Comparison of ENCODE assay signal across 11 cellular contexts in genomic region chr2:232592687-232593407, GRCh38. TPM values are rescaled to one million over a fixed set of nuclear protein-coding genes. Genes with fewer than 3 reads are reported as not detected.
DNase-seq lines count a peak whose midpoint lies in the region; ATAC-seq and TF ChIP-seq lines count a peak whose summit lies in the region.
"Had no signal": no experiment of that assay in that cellular context is flagged by ENCODE, and none has a peak within 500 bp of the region (broad histone marks: within the 10 kb centered on the region; RNA-seq: fewer than 3 reads in every experiment).

No MANE protein-coding gene starts in this region.

- 36 to 54% methylated on average over 4 of the region's 4 CpGs for WGBS in esophagus squamous epithelium, 2 donors

- H3K79me2 ChIP-seq in osteoblast (ENCODE audit: insufficient read depth, low read length): no peaks in the 10 kb centered on the region

- H3K4me1 ChIP-seq in RWPE2 (ENCODE audit: insufficient read depth, poor library complexity, severe bottlenecking) (peaks cover 31% of the 10 kb centered on the region), esophagus squamous epithelium (peaks cover 1 to 43% (median 35%) of the 10 kb centered on the region in 3 donors), osteoblast (ENCODE audit: insufficient read depth, low read length) (peaks cover 17% of the 10 kb centered on the region)

- no peak overlapping the region for H3K4me3 Mint-ChIP-seq in naive thymus-derived CD8-positive, alpha-beta T cell
- H3K4me3 Mint-ChIP-seq in stimulated activated memory B cell treated with anti-CD40 and anti-IgM and Interleukin-4, amounts not matched to agents 10 μg/mL and 1 μg/mL and 100 μg/mL, for 72 hours: no peak overlapping the region
- H3K4me3 Mint-ChIP-seq: natural killer cell treated with Interleukin-12 subunit alpha and Interleukin-12 subunit beta and Interleukin-15 and Interleukin-18, amount 100 ng/mL, for 72 hours had no signal

- peak overlapping the region; percentile 48 for H3K4me2 ChIP-seq in osteoblast (ENCODE audit: insufficient read depth, low read length)

- intact Hi-C loops in esophagus squamous epithelium (cut with DNase I): no loop called here

- H3K27me3 ChIP-seq in RWPE2 (ENCODE audit: insufficient read depth, poor library complexity, severe bottlenecking) (no peaks in the 10 kb centered on the region), esophagus squamous epithelium (no peaks in the 10 kb centered on the region), osteoblast (ENCODE audit: insufficient read depth, low read length) (no peaks in the 10 kb centered on the region)

- DNase-seq in Daoy (ENCODE audit: low read depth): peak; percentile 54
- DNase-seq in RWPE2 (ENCODE audit: low spot score): no peak
- no peak for DNase-seq in esophagus squamous epithelium (lab: John Stamatoyannopoulos, UW)
- DNase-seq in osteoblast (ENCODE audit: insufficient read length, low spot score, missing footprints): peak; percentile 94
- no peak for DNase-seq in naive thymus-derived CD8-positive, alpha-beta T cell

- peaks cover 0 to 2% (median 0%) of the 10 kb centered on the region in 3 donors for H3K36me3 Mint-ChIP-seq in naive thymus-derived CD8-positive, alpha-beta T cell
- no peaks in the 10 kb centered on the region for H3K36me3 Mint-ChIP-seq in stimulated activated memory B cell treated with anti-CD40 and anti-IgM and Interleukin-4, amounts not matched to agents 10 μg/mL and 1 μg/mL and 100 μg/mL, for 72 hours
- H3K36me3 Mint-ChIP-seq: natural killer cell treated with Interleukin-12 subunit alpha and Interleukin-12 subunit beta and Interleukin-15 and Interleukin-18, amount 100 ng/mL, for 72 hours had no signal

- no peaks in the 10 kb centered on the region for H3K27me3 Mint-ChIP-seq in naive thymus-derived CD8-positive, alpha-beta T cell
- H3K27me3 Mint-ChIP-seq in stimulated activated memory B cell treated with anti-CD40 and anti-IgM and Interleukin-4, amounts not matched to agents 10 μg/mL and 1 μg/mL and 100 μg/mL, for 72 hours: no peaks in the 10 kb centered on the region
- H3K27me3 Mint-ChIP-seq: natural killer cell treated with Interleukin-12 subunit alpha and Interleukin-12 subunit beta and Interleukin-15 and Interleukin-18, amount 100 ng/mL, for 72 hours had no signal

- H3K36me3 ChIP-seq in RWPE2 (ENCODE audit: low read depth) (no peaks in the 10 kb centered on the region), esophagus squamous epithelium (no peaks in the 10 kb centered on the region), osteoblast (ENCODE audit: insufficient read depth, low read length) (no peaks in the 10 kb centered on the region)

- no peaks in the 10 kb centered on the region for H3K9me3 ChIP-seq in RWPE2 (ENCODE audit: severe bottlenecking)
- no peaks in the 10 kb centered on the region for H3K9me3 ChIP-seq in esophagus squamous epithelium
- H3K9me3 ChIP-seq in osteoblast (ENCODE audit: low read depth, low read length): no peaks in the 10 kb centered on the region

- POLR2A ChIA-PET in naive thymus-derived CD8-positive, alpha-beta T cell (lab: Charles Lee): no interaction called here

- H3K4me1 Mint-ChIP-seq in naive thymus-derived CD8-positive, alpha-beta T cell: peaks cover 0 to 2% (median 0%) of the 10 kb centered on the region in 4 donors
- no peaks in the 10 kb centered on the region for H3K4me1 Mint-ChIP-seq in stimulated activated memory B cell treated with anti-CD40 and anti-IgM and Interleukin-4, amounts not matched to agents 10 μg/mL and 1 μg/mL and 100 μg/mL, for 72 hours

- ATAC-seq in RWPE2 (ENCODE audit: low read depth) (peak; percentile 76), HG03439 (IDR thresholded peaks at IDR 0.05; ENCODE audit: unreplicated experiment) (no peak), GM18511 (IDR thresholded peaks at IDR 0.05; ENCODE audit: unreplicated experiment) (no peak)
- ATAC-seq in naive thymus-derived CD8-positive, alpha-beta T cell: no peak
- ATAC-seq in stimulated activated memory B cell treated with anti-CD40 and anti-IgM and Interleukin-4, amounts not matched to agents 10 μg/mL and 1 μg/mL and 100 μg/mL, for 72 hours: no peak
- ATAC-seq: GM12878; natural killer cell treated with Interleukin-12 subunit alpha and Interleukin-12 subunit beta and Interleukin-15 and Interleukin-18, amount 100 ng/mL, for 72 hours had no signal

- peak; percentile 33 for TF ChIP-seq CTCF in RWPE2 (IDR thresholded peaks at IDR 0.05; ENCODE audit: poor library complexity, severe bottlenecking)
- TF ChIP-seq CTCF in esophagus squamous epithelium (IDR thresholded peaks at IDR 0.05): peak in 1 of 6 experiments; percentile 30
- peak; percentile 13 for TF ChIP-seq CTCF in osteoblast (IDR thresholded peaks at IDR 0.05; ENCODE audit: extremely low read depth, low read depth, low read length)

- no peak for TF ChIP-seq POLR2A in esophagus squamous epithelium (IDR thresholded peaks at IDR 0.05)

- H3K4me3 ChIP-seq in RWPE2 (ENCODE audit: severe bottlenecking) (no peak overlapping the region), esophagus squamous epithelium (no peak overlapping the region), osteoblast (ENCODE audit: insufficient read depth, low read length) (no peak overlapping the region)
- H3K4me3 ChIP-seq: GM12878 had no signal

- H3K27ac ChIP-seq in RWPE2 (ENCODE audit: poor library complexity, severe bottlenecking): peak overlapping the region; percentile 47
- peak overlapping the region; percentile 39 to 56 (median 47) for H3K27ac ChIP-seq in esophagus squamous epithelium
- H3K27ac ChIP-seq in osteoblast (ENCODE audit: low read depth, low read length): peak overlapping the region; percentile 51

- H3K27ac Mint-ChIP-seq in naive thymus-derived CD8-positive, alpha-beta T cell: no peak overlapping the region
- no peak overlapping the region for H3K27ac Mint-ChIP-seq in stimulated activated memory B cell treated with anti-CD40 and anti-IgM and Interleukin-4, amounts not matched to agents 10 μg/mL and 1 μg/mL and 100 μg/mL, for 72 hours

- H4K20me1 ChIP-seq in osteoblast (ENCODE audit: insufficient read depth, low read length): no peaks in the 10 kb centered on the region

- H2AFZ ChIP-seq in osteoblast (ENCODE audit: low read length): peak overlapping the region; percentile 36

- peaks cover 0 to 6% (median 0%) of the 10 kb centered on the region in 9 donors for H3K9me3 Mint-ChIP-seq in naive thymus-derived CD8-positive, alpha-beta T cell
- H3K9me3 Mint-ChIP-seq in stimulated activated memory B cell treated with anti-CD40 and anti-IgM and Interleukin-4, amounts not matched to agents 10 μg/mL and 1 μg/mL and 100 μg/mL, for 72 hours: no peaks in the 10 kb centered on the region
- H3K9me3 Mint-ChIP-seq: natural killer cell treated with Interleukin-12 subunit alpha and Interleukin-12 subunit beta and Interleukin-15 and Interleukin-18, amount 100 ng/mL, for 72 hours had no signal

RNA-seq across cellular contexts. Expression of gene EFHD1, which starts 40.6 kb away (rescaled TPM):
- total RNA-seq in Daoy (2014; rRNA removed; shearing (Covaris generic)): 0.06 and 0.95 TPM in 2 replicates
- total RNA-seq in esophagus squamous epithelium (10 to 100 TPM in 1 of 4 donors, 1 to 10 TPM in 2, under 1 TPM in 1; 0.30 to 10.1 (median 2.3) TPM), osteoblast (2.4 and 3.6 TPM in 2 replicates)
- 1 to 10 TPM; 4.3 to 5.1 TPM for total RNA-seq in naive thymus-derived CD8-positive, alpha-beta T cell
- 1 to 10 TPM; 2.5 to 6.9 (median 2.9) TPM for polyA plus RNA-seq in naive thymus-derived CD8-positive, alpha-beta T cell
- total RNA-seq: GM12878, OCI-LY7 had no signal

RNA-seq across cellular contexts. Expression of gene EIF4E2, which starts 42.4 kb away (rescaled TPM):
- 80.5 and 109 TPM in 2 replicates for total RNA-seq in Daoy (2014; rRNA removed; shearing (Covaris generic))
- total RNA-seq in esophagus squamous epithelium (10 to 100 TPM; 34.7 to 81.3 (median 58.0) TPM), osteoblast (70.6 and 83.7 TPM in 2 replicates)
- total RNA-seq in naive thymus-derived CD8-positive, alpha-beta T cell: 10 to 100 TPM; 61.5 to 64.0 TPM
- 10 to 100 TPM; 41.5 to 49.3 (median 43.6) TPM for polyA plus RNA-seq in naive thymus-derived CD8-positive, alpha-beta T cell

RNA-seq across cellular contexts. Expression of gene TIGD1, which starts 42.5 kb away (rescaled TPM):
- 5.4 and 8.4 TPM in 2 replicates for total RNA-seq in Daoy (2014; rRNA removed; shearing (Covaris generic))
- total RNA-seq in esophagus squamous epithelium: 1 to 10 TPM; 1.2 to 7.1 (median 3.2) TPM
- total RNA-seq in osteoblast: 5.8 and 6.8 TPM in 2 replicates
- total RNA-seq in naive thymus-derived CD8-positive, alpha-beta T cell: 10 to 100 TPM; 28.2 to 29.5 TPM
- polyA plus RNA-seq in naive thymus-derived CD8-positive, alpha-beta T cell: 10 to 100 TPM; 10.0 to 18.6 (median 14.2) TPM

RNA-seq across cellular contexts. Expression of gene CHRNG, which starts 53.4 kb away (rescaled TPM):
- not detected in 2 replicates for total RNA-seq in Daoy (2014; rRNA removed; shearing (Covaris generic))
- total RNA-seq in esophagus squamous epithelium: not detected
- total RNA-seq in osteoblast: not detected in 2 replicates
- not detected for total RNA-seq in naive thymus-derived CD8-positive, alpha-beta T cell
- under 1 TPM in 1 of 3 donors, not detected in 2; 0.59 TPM for polyA plus RNA-seq in naive thymus-derived CD8-positive, alpha-beta T cell
- total RNA-seq: GM12878; natural killer cell treated with Interleukin-12 subunit alpha and Interleukin-12 subunit beta and Interleukin-15 and Interleukin-18, amount 100 ng/mL, for 72 hours; OCI-LY7 had no signal

Comparison
In these comparisons a context has a peak if more than half of its experiments do, and no peak if none do; other contexts are left out.
1. DNase-seq: peak in Daoy (single experiment) and osteoblast (single experiment); none in RWPE2 (single experiment), esophagus squamous epithelium (single experiment) and naive thymus-derived CD8-positive, alpha-beta T cell (0 of 10).
2. Peak in every context shown above with its lines, with median percentiles within 50 percentile points of each other: H3K27ac ChIP-seq.